8 cellular contexts compared by ENCODE assay signal in genomic region chr1:1398677-1399186, GRCh38. TPM values are rescaled to one million over a fixed set of nuclear protein-coding genes. Genes with fewer than 3 reads are reported as not detected.
DNase-seq lines count a peak whose midpoint lies in the region; ATAC-seq, FAIRE-seq and TF ChIP-seq lines count a peak whose summit lies in the region.

No MANE protein-coding gene starts in this region.

- ATAC-seq in HG03139 (IDR thresholded peaks at IDR 0.05; ENCODE audit: unreplicated experiment): peak; percentile 5
- ATAC-seq in left colon: peak; percentile 4

- H3K4me1 Mint-ChIP-seq in type B pancreatic cell (ENCODE audit: unreplicated experiment): peaks cover 14% of the 10 kb centered on the region

- H3K27ac ChIP-seq in adrenal gland: peak overlapping the region in 4 of 5 donors; percentile 69 to 86 (median 78)

- H3K4me1 ChIP-seq in adrenal gland (replicated peaks in 1 of 2): peaks cover 19 to 26% of the 10 kb centered on the region in 2 donors

- H3K4me3 Mint-ChIP-seq in type B pancreatic cell: peak overlapping the region; percentile 95

- no peak for TF ChIP-seq CTCF in adrenal gland (IDR thresholded peaks at IDR 0.05)
- TF ChIP-seq CTCF in type B pancreatic cell (conservative IDR thresholded peaks at IDR 0.05): no peak

- TF ChIP-seq POLR2A in adrenal gland (IDR thresholded peaks at IDR 0.05): no peak

- no peaks in the 10 kb centered on the region for H3K27me3 Mint-ChIP-seq in type B pancreatic cell

- intact Hi-C loops in adrenal gland (cut with DNase I) (no loop called here), left colon (cut with DNase I, micrococcal nuclease) (no loop called here)

- FAIRE-seq in urothelium cell line (lab: Jason Lieb, UNC): no peak

- peaks cover 0 to 75% of the 10 kb centered on the region in 2 donors for H3K36me3 ChIP-seq in adrenal gland (replicated peaks in 1 of 2)

- 0 to 2% (median 1%) methylated on average over 1 to 54 of the region's 54 CpGs for WGBS in adrenal gland, 4 donors

- peak overlapping the region; percentile 95 for H3K27ac Mint-ChIP-seq in type B pancreatic cell

- no peaks in the 10 kb centered on the region for H3K9me3 Mint-ChIP-seq in type B pancreatic cell

- DNase-seq in NCI-H510A (lab: John Stamatoyannopoulos, UW) (peak; percentile 41), NCI-H510A treated with DMSO at 0.1 percent for 48 hours (lab: John Stamatoyannopoulos, UW) (no peak), adrenal gland (no peak), left colon (peak in 1 of 2 donors; percentile 26), type B pancreatic cell (ENCODE audit: extremely low spot score, unreplicated experiment) (no peak), urothelium cell line (ENCODE audit: low spot score) (no peak), epidermal melanocyte (ENCODE audit: insufficient read length, low spot score) (no peak)

- peak overlapping the region; percentile 32 to 88 (median 50) for H3K4me3 ChIP-seq in adrenal gland

- no peaks in the 10 kb centered on the region for H3K9me3 ChIP-seq in adrenal gland (replicated peaks in 1 of 3)

- H3K36me3 Mint-ChIP-seq in type B pancreatic cell: peaks cover 24% of the 10 kb centered on the region

- no peaks in the 10 kb centered on the region for H3K27me3 ChIP-seq in adrenal gland

RNA-seq across cellular contexts. Expression of gene CCNL2, which starts 0.4 kb away (rescaled TPM):
- total RNA-seq in adrenal gland (100 to 1,000 TPM in 6 of 8 donors, 10 to 100 TPM in 2; 53.4 to 264 (median 148) TPM), left colon (100 to 1,000 TPM; 115 to 129 TPM), type B pancreatic cell (ENCODE audit: low replicate concordance) (194 and 298 TPM in 2 replicates)
- 100 to 1,000 TPM in 2 of 3 donors, 10 to 100 TPM in 1; 65.2 to 893 (median 593) TPM for polyA plus RNA-seq in adrenal gland

RNA-seq across cellular contexts. Expression of gene MRPL20, which starts 8.4 kb away (rescaled TPM):
- total RNA-seq in adrenal gland (100 to 1,000 TPM in 7 of 8 donors, 10 to 100 TPM in 1; 98.9 to 276 (median 158) TPM), left colon (10 to 100 TPM; 82.1 to 96.7 TPM), type B pancreatic cell (ENCODE audit: low replicate concordance) (98.9 and 108 TPM in 2 replicates)
- 100 to 1,000 TPM; 116 to 175 (median 134) TPM for polyA plus RNA-seq in adrenal gland

RNA-seq across cellular contexts. Expression of gene ANKRD65, which starts 22.3 kb away (rescaled TPM):
- total RNA-seq in adrenal gland (1 to 10 TPM in 5 of 8 donors, under 1 TPM in 3; 0.39 to 2.6 (median 1.6) TPM), left colon (1 to 10 TPM in 1 of 2 donors, under 1 TPM in 1; 0.76 to 2.7 TPM), type B pancreatic cell (ENCODE audit: low replicate concordance) (7.6 and 11.1 TPM in 2 replicates)
- 1 to 10 TPM in 2 of 3 donors, under 1 TPM in 1; 0.53 to 3.4 (median 2.2) TPM for polyA plus RNA-seq in adrenal gland

RNA-seq across cellular contexts. Expression of gene AURKAIP1, which starts 23.7 kb away (rescaled TPM):
- total RNA-seq in adrenal gland: 100 to 1,000 TPM in 7 of 8 donors, 10 to 100 TPM in 1; 89.6 to 260 (median 161) TPM
- 100 to 1,000 TPM in 2 of 3 donors, 10 to 100 TPM in 1; 44.2 to 317 (median 226) TPM for polyA plus RNA-seq in adrenal gland
- total RNA-seq in left colon: 100 to 1,000 TPM; 175 to 212 TPM
- 122 and 143 TPM in 2 replicates for total RNA-seq in type B pancreatic cell (ENCODE audit: low replicate concordance)

RNA-seq across cellular contexts. Expression of gene VWA1, which starts 36.8 kb away (rescaled TPM):
- 10 to 100 TPM; 14.8 to 49.0 (median 30.6) TPM for total RNA-seq in adrenal gland
- polyA plus RNA-seq in adrenal gland: 10 to 100 TPM in 2 of 3 donors, under 1 TPM in 1; 0.99 to 39.3 (median 25.9) TPM
- 10 to 100 TPM; 40.1 to 81.5 TPM for total RNA-seq in left colon
- total RNA-seq in type B pancreatic cell (ENCODE audit: low replicate concordance): 44.5 and 49.9 TPM in 2 replicates
